8 cellular contexts compared by ENCODE assay signal in the genomic region with DNA sequence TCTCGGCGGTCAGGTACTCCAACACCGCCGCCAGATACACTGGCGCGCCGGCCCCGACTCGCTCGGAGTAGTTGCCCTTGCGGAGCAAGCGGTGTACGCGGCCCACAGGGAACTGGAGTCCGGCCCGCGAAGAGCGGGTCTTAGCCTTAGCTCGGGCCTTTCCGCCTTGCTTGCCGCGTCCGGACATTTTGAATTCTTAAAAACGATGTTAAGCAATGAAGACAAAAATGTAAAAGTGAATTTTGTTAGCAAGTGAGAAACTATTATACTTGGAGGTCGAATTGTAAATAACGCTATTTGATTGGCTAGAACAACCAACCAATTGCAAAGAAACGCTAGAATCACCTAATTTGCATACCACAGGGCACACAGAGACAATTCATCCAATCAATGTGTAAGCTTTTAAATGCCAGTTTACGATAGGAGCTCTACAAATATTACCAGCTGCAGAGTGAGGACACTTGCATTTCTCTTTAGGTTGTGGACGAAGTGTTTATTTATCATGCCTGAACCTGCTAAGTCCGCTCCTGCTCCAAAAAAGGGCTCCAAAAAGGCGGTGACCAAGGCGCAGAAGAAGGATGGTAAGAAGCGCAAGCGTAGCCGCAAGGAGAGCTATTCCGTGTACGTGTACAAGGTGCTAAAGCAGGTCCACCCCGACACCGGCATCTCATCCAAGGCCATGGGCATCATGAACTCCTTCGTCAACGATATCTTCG.
DNase-seq lines count a peak whose midpoint lies in the region; ATAC-seq, FAIRE-seq and TF ChIP-seq lines count a peak whose summit lies in the region.

No MANE protein-coding gene starts in this region.

- H3K4me1 ChIP-seq in H9 (ENCODE audit: insufficient read depth, low read length) (no peaks in the 10 kb centered on the region), neuron (ENCODE audit: insufficient read depth, low read length) (peaks cover 29% of the 10 kb centered on the region), upper lobe of left lung (peaks cover 6 to 39% (median 26%) of the 10 kb centered on the region in 4 donors)

- H3T11ph ChIP-seq in H9 (ENCODE audit: low read length): no peak overlapping the region

- H2BK20ac ChIP-seq in H9 (ENCODE audit: low read depth, low read length, poor library complexity, severe bottlenecking): no peak overlapping the region

- H3K36me3 Mint-ChIP-seq in H9 (ENCODE audit: insufficient read depth in 1 of 3, low read depth in 3 of 3): peaks cover 4 to 9% (median 6%) of the 10 kb centered on the region in 3 experiments; a peak in 5 of 7 replicates
- no peaks in the 10 kb centered on the region for H3K36me3 Mint-ChIP-seq in activated naive CD4-positive, alpha-beta T cell treated with anti-CD3 and anti-CD28 coated beads, Interleukin-2, amount 50 U/mL, for 24 hours

- no peak overlapping the region for H2BK15ac ChIP-seq in H9 (ENCODE audit: low read depth, low read length)

- peak; percentile 88 to 91 for ATAC-seq in upper lobe of left lung (ENCODE audit: low FRiP score in 2 of 2)

- peaks cover 4% of the 10 kb centered on the region for H3K23me2 ChIP-seq in H9 (ENCODE audit: insufficient read length, low read depth, low read length, poor library complexity, severe bottlenecking)

- H3K56ac ChIP-seq in H9 (ENCODE audit: insufficient read length, low read depth, low read length): no peak overlapping the region

- CTCF ChIA-PET in RWPE1 (lab: Yijun Ruan, JAX): interaction anchor here (0.6 kb wide), 1 partner anchor 11 kb away, joined by 3 read pairs; a partner anchor contains a TSS

- H4K5ac ChIP-seq in H9 (ENCODE audit: insufficient read length, low read depth, low read length): no peak overlapping the region

- H4K91ac ChIP-seq in H9 (ENCODE audit: insufficient read length, low read depth, low read length): no peak overlapping the region

- DNase-seq in GM03348 (ENCODE audit: low spot score) (peak; percentile 90), H9 (peak; percentile 75), M059J (ENCODE audit: low read depth) (peak; percentile 97), RWPE1 (ENCODE audit: low spot score) (peak; percentile 94), frontal cortex (ENCODE audit: low spot score in 2 of 2) (peak; percentile 58 to 63), upper lobe of left lung (peak; percentile 65 to 93)

- WGBS in H9 (ENCODE audit: extremely low coverage, insufficient read length, low lambda C conversion rate): no CpG with 5 or more reads among the region's 42 CpGs
- WGBS in upper lobe of left lung, 2 donors: 1 to 4% methylated on average over 22 to 42 of the region's 42 CpGs

- H3K4ac ChIP-seq in H9 (ENCODE audit: low read depth, low read length): no peak overlapping the region

- H3K27ac Mint-ChIP-seq in H9: peak overlapping the region; percentile 99 to 100 (median 100)
- peak overlapping the region; percentile 92 for H3K27ac Mint-ChIP-seq in activated naive CD4-positive, alpha-beta T cell treated with anti-CD3 and anti-CD28 coated beads, Interleukin-2, amount 50 U/mL, for 24 hours

- H3K4me2 ChIP-seq in H9 (ENCODE audit: insufficient read depth, insufficient read length, low read length): peak overlapping the region; percentile 64

- H3K36me3 ChIP-seq in neuron (ENCODE audit: insufficient read depth, low read length) (no peaks in the 10 kb centered on the region), upper lobe of left lung (no peaks in the 10 kb centered on the region)

- H3K27me3 Mint-ChIP-seq in H9 (ENCODE audit: low read depth): peaks cover 10% of the 10 kb centered on the region; the same call in 1 of the 2 replicates
- no peaks in the 10 kb centered on the region for H3K27me3 Mint-ChIP-seq in activated naive CD4-positive, alpha-beta T cell treated with anti-CD3 and anti-CD28 coated beads, Interleukin-2, amount 50 U/mL, for 24 hours

- H2AFZ ChIP-seq in H9 (ENCODE audit: low read length) (no peak overlapping the region), neuron (ENCODE audit: low read depth, low read length) (peak overlapping the region; percentile 27)

- H3K18ac ChIP-seq in H9 (ENCODE audit: insufficient read length, low read depth, low read length): peak overlapping the region; percentile 94

- peak overlapping the region; percentile 70 for H2BK5ac ChIP-seq in H9 (ENCODE audit: insufficient read length, low read length)

- no peaks in the 10 kb centered on the region for H3K79me1 ChIP-seq in H9 (ENCODE audit: insufficient read depth, low read depth, low read length, poor library complexity, severe bottlenecking)

- no peaks in the 10 kb centered on the region for H3K79me2 ChIP-seq in H9 (ENCODE audit: insufficient read depth, low read length)

- H2BK120ac ChIP-seq in H9 (ENCODE audit: low read depth, low read length, poor library complexity, severe bottlenecking): no peak overlapping the region

- no peak overlapping the region for H4K8ac ChIP-seq in H9 (replicated peaks; ENCODE audit: insufficient read length, low read depth, low read length)

- H3K4me3 ChIP-seq in neuron (ENCODE audit: low read length) (peak overlapping the region; percentile 98), upper lobe of left lung (peak overlapping the region; percentile 19 to 57 (median 54))

- TF ChIP-seq EP300 in upper lobe of left lung (IDR thresholded peaks at IDR 0.05): peak in 1 of 4 donors; percentile 51

- H3K23ac ChIP-seq in H9 (ENCODE audit: insufficient read length, low read depth, low read length): no peak overlapping the region

- H4K20me1 ChIP-seq in H9 (ENCODE audit: control insufficient read depth, insufficient read depth, insufficient read length): no peaks in the 10 kb centered on the region

- H3K4me3 Mint-ChIP-seq in H9: peak overlapping the region; percentile 95 to 97
- H3K4me3 Mint-ChIP-seq in activated naive CD4-positive, alpha-beta T cell treated with anti-CD3 and anti-CD28 coated beads, Interleukin-2, amount 50 U/mL, for 24 hours: peak overlapping the region; percentile 92

- no peak overlapping the region for H2BK12ac ChIP-seq in H9 (ENCODE audit: insufficient read length, low read depth, low read length)

- H3K9ac ChIP-seq in H9 (ENCODE audit: extremely low read depth, insufficient read length, low read length): peak overlapping the region; percentile 99

- H3K27me3 ChIP-seq in H9 (ENCODE audit: insufficient read depth, low read length) (no peaks in the 10 kb centered on the region), neuron (ENCODE audit: insufficient read depth, low read length) (no peaks in the 10 kb centered on the region), upper lobe of left lung (no peaks in the 10 kb centered on the region)

- TF ChIP-seq CTCF in H9 (conservative IDR thresholded peaks at IDR 0.05): no peak
- TF ChIP-seq CTCF in RWPE1 (conservative IDR thresholded peaks at IDR 0.05; ENCODE audit: low read depth): no peak
- peak in 1 of 6 experiments; percentile 4 for TF ChIP-seq CTCF in upper lobe of left lung (IDR thresholded peaks at IDR 0.05)

- H2AK5ac ChIP-seq in H9 (ENCODE audit: insufficient read length, low read length): no peak overlapping the region

- H3K14ac ChIP-seq in H9 (ENCODE audit: insufficient read depth, low read length): peak overlapping the region; percentile 99

- TF ChIP-seq POLR2A in upper lobe of left lung (IDR thresholded peaks at IDR 0.05): peak in 2 of 4 donors; percentile 86 to 92

- FAIRE-seq in frontal cortex (lab: Jason Lieb, UNC): peak; percentile 71

- H3K9me3 Mint-ChIP-seq in H9: no peaks in the 10 kb centered on the region; a peak in 2 of 5 replicates
- H3K9me3 Mint-ChIP-seq in activated naive CD4-positive, alpha-beta T cell treated with anti-CD3 and anti-CD28 coated beads, Interleukin-2, amount 50 U/mL, for 24 hours: no peaks in the 10 kb centered on the region

- POLR2A ChIA-PET in RWPE1 (lab: Yijun Ruan, JAX; ENCODE audit: low non-redundant PET): interaction anchor here (0.5 to 3.3 kb wide), 8 partner anchors 10 to 1615 kb away, joined by 3 to 23 read pairs (median 7); a partner anchor contains a TSS

- H3K27ac ChIP-seq in H9 (ENCODE audit: insufficient read length, low read depth, low read length) (peak overlapping the region; percentile 90), RWPE1 (peak overlapping the region; percentile 97), upper lobe of left lung (peak overlapping the region; percentile 94 to 96 (median 96))

- H3K9me3 ChIP-seq in H9 (ENCODE audit: control insufficient read depth, low read depth, low read length): no peaks in the 10 kb centered on the region
- no peaks in the 10 kb centered on the region for H3K9me3 ChIP-seq in neuron (ENCODE audit: low read length)
- peaks cover 0 to 4% (median 0%) of the 10 kb centered on the region in 4 donors for H3K9me3 ChIP-seq in upper lobe of left lung

- peaks cover 38 to 40% of the 10 kb centered on the region in 2 experiments for H3K4me1 Mint-ChIP-seq in H9
- peaks cover 53% of the 10 kb centered on the region for H3K4me1 Mint-ChIP-seq in activated naive CD4-positive, alpha-beta T cell treated with anti-CD3 and anti-CD28 coated beads, Interleukin-2, amount 50 U/mL, for 24 hours

Comparison
In these comparisons a context has a peak if more than half of its experiments do, and no peak if none do; other contexts are left out.
1. Peak in every context shown above with its lines: DNase-seq, ATAC-seq, H3K4me3 ChIP-seq and H3K27ac ChIP-seq.